Comparison of ENCODE assay signal across 9 cellular contexts in genomic region chr9:136531904-136532798, GRCh38. TPM values are rescaled to one million over a fixed set of nuclear protein-coding genes. Genes with fewer than 3 reads are reported as not detected.
DNase-seq lines count a peak whose midpoint lies in the region; ATAC-seq, FAIRE-seq and TF ChIP-seq lines count a peak whose summit lies in the region.
"Had no signal": no experiment of that assay in that cellular context is flagged by ENCODE, and none has a peak within 500 bp of the region (broad histone marks: within the 10 kb centered on the region; RNA-seq: fewer than 3 reads in every experiment).

No MANE protein-coding gene starts in this region.

- TF ChIP-seq POLR2A in gastroesophageal sphincter (IDR thresholded peaks at IDR 0.05): no peak

- DNase-seq in activated CD8-positive, alpha-beta T cell treated with anti-CD3 and anti-CD28 coated beads, Interleukin-2, amount 10 ng/mL, durations not matched to agents 7 days and 5 days: no peak
- peak; percentile 53 for DNase-seq in small intestine
- DNase-seq in activated effector memory CD4-positive, alpha-beta T cell treated with anti-CD3 and anti-CD28 coated beads, Interleukin-2, amount 50 U/mL, for 16 hours: no peak
- no peak for DNase-seq in NCI-H345 treated with DMSO at 0.1 percent for 48 hours (lab: John Stamatoyannopoulos, UW; ENCODE audit: unreplicated experiment)
- no peak for DNase-seq in occipital lobe (lab: John Stamatoyannopoulos, UW)
- DNase-seq: NCI-H226 had no signal

- CTCF ChIA-PET in activated CD8-positive, alpha-beta T cell treated with anti-CD3 and anti-CD28 coated beads, Interleukin-2, amount 10 ng/mL, durations not matched to agents 7 days and 5 days (lab: Charles Lee): interaction anchor here (1.2 to 2.4 kb wide), 3 partner anchors 9 to 47 kb away, joined by 3 to 21 read pairs (median 5); no protein-coding TSS in a partner anchor

- H3K4me1 Mint-ChIP-seq in activated CD8-positive, alpha-beta T cell treated with anti-CD3 and anti-CD28 coated beads, Interleukin-2, amount 10 ng/mL, durations not matched to agents 7 days and 5 days (ENCODE audit: low read depth): peaks cover 72% of the 10 kb centered on the region

- H3K9me3 ChIP-seq in KOPT-K1 (ENCODE audit: insufficient read depth, low read length, poor library complexity, severe bottlenecking): no peaks in the 10 kb centered on the region
- H3K9me3 ChIP-seq in gastroesophageal sphincter: no peaks in the 10 kb centered on the region
- H3K9me3 ChIP-seq in small intestine (ENCODE audit: control insufficient read depth, low read depth): no peaks in the 10 kb centered on the region
- H3K9me3 ChIP-seq: thoracic aorta had no signal

- FAIRE-seq in small intestine (lab: Jason Lieb, UNC): no peak

- H3K4me3 Mint-ChIP-seq in activated CD8-positive, alpha-beta T cell treated with anti-CD3 and anti-CD28 coated beads, Interleukin-2, amount 10 ng/mL, durations not matched to agents 7 days and 5 days: peak overlapping the region; percentile 42

- TF ChIP-seq EP300 in gastroesophageal sphincter (IDR thresholded peaks at IDR 0.05): no peak

- no peaks in the 10 kb centered on the region for H3K27me3 Mint-ChIP-seq in activated CD8-positive, alpha-beta T cell treated with anti-CD3 and anti-CD28 coated beads, Interleukin-2, amount 10 ng/mL, durations not matched to agents 7 days and 5 days (ENCODE audit: low read depth)

- TF ChIP-seq CTCF in gastroesophageal sphincter (IDR thresholded peaks at IDR 0.05): no peak

- H3K4me3 ChIP-seq in gastroesophageal sphincter: peak overlapping the region in 1 of 2 donors; percentile 2
- no peak overlapping the region for H3K4me3 ChIP-seq in small intestine (ENCODE audit: low read depth in 1 of 2, low read length in 2 of 2)
- H3K4me3 ChIP-seq: thoracic aorta had no signal

- H3K27me3 ChIP-seq in gastroesophageal sphincter (no peaks in the 10 kb centered on the region), small intestine (ENCODE audit: control insufficient read depth in 2 of 2, insufficient read depth in 2 of 2, low read length in 2 of 2) (no peaks in the 10 kb centered on the region)

- no peaks in the 10 kb centered on the region for H3K9me3 Mint-ChIP-seq in activated CD8-positive, alpha-beta T cell treated with anti-CD3 and anti-CD28 coated beads, Interleukin-2, amount 10 ng/mL, durations not matched to agents 7 days and 5 days (ENCODE audit: insufficient read depth)

- H3K27ac ChIP-seq in KOPT-K1 (ENCODE audit: low read depth, low read length, poor library complexity, severe bottlenecking) (peak overlapping the region; percentile 97), gastroesophageal sphincter (peak overlapping the region in 3 of 4 donors; percentile 47 to 80 (median 76)), small intestine (ENCODE audit: low read depth in 1 of 2, low read length in 1 of 2) (peak overlapping the region in 1 of 2 donors; percentile 42)
- H3K27ac ChIP-seq: thoracic aorta had no signal

- POLR2A ChIA-PET in activated CD8-positive, alpha-beta T cell treated with anti-CD3 and anti-CD28 coated beads, Interleukin-2, amount 10 ng/mL, durations not matched to agents 7 days and 5 days (lab: Charles Lee): interaction anchor here (0.5 to 2.7 kb wide), 5 partner anchors 10 to 154 kb away, joined by 3 to 16 read pairs (median 4); partner anchors contain the start of gene NOTCH1

- no CpG with 5 or more reads among the region's 39 CpGs for WGBS in gastroesophageal sphincter (ENCODE audit: low coverage in 1 of 2), 2 donors
- 28 to 55% (median 51%) methylated on average over 38 to 39 of the region's 39 CpGs for WGBS in small intestine, 3 donors

- peak overlapping the region; percentile 83 for H3K27ac Mint-ChIP-seq in activated CD8-positive, alpha-beta T cell treated with anti-CD3 and anti-CD28 coated beads, Interleukin-2, amount 10 ng/mL, durations not matched to agents 7 days and 5 days

- H3K4me1 ChIP-seq in gastroesophageal sphincter (peaks cover 0 to 97% (median 65%) of the 10 kb centered on the region in 3 donors), small intestine (ENCODE audit: control insufficient read depth in 2 of 2, insufficient read depth in 1 of 2, low read depth in 1 of 2, low read length in 1 of 2) (peaks cover 14 to 24% of the 10 kb centered on the region in 2 donors)

- peaks cover 19% of the 10 kb centered on the region for H3K36me3 Mint-ChIP-seq in activated CD8-positive, alpha-beta T cell treated with anti-CD3 and anti-CD28 coated beads, Interleukin-2, amount 10 ng/mL, durations not matched to agents 7 days and 5 days (ENCODE audit: low read depth)

- peaks cover 49% of the 10 kb centered on the region for H3K36me3 ChIP-seq in KOPT-K1 (ENCODE audit: insufficient read depth, low read length)
- peaks cover 0 to 23% of the 10 kb centered on the region in 2 donors for H3K36me3 ChIP-seq in gastroesophageal sphincter
- no peaks in the 10 kb centered on the region for H3K36me3 ChIP-seq in small intestine (ENCODE audit: control insufficient read depth in 2 of 2, insufficient read depth in 2 of 2, low read length in 2 of 2)

- ATAC-seq in activated CD8-positive, alpha-beta T cell treated with anti-CD3 and anti-CD28 coated beads, Interleukin-2, amount 10 ng/mL, durations not matched to agents 7 days and 5 days: no peak
- ATAC-seq in gastroesophageal sphincter: no peak

RNA-seq across cellular contexts. Expression of gene NOTCH1, which starts 13.7 kb away (rescaled TPM):
- 10 to 100 TPM; 86.6 to 94.1 TPM for total RNA-seq in activated CD8-positive, alpha-beta T cell treated with anti-CD3 and anti-CD28 coated beads, Interleukin-2, amount 10 ng/mL, durations not matched to agents 7 days and 5 days
- total RNA-seq in gastroesophageal sphincter: 10 to 100 TPM; 31.1 to 72.1 (median 44.0) TPM
- polyA plus RNA-seq in small intestine: 10 to 100 TPM in 1 of 3 donors, 1 to 10 TPM in 2; 1.8 to 19.8 (median 1.9) TPM
- 22.9 TPM for total RNA-seq in occipital lobe

RNA-seq across cellular contexts. Expression of gene SEC16A, which starts 49.3 kb away (rescaled TPM):
- 10 to 100 TPM; 86.8 to 89.2 TPM for total RNA-seq in activated CD8-positive, alpha-beta T cell treated with anti-CD3 and anti-CD28 coated beads, Interleukin-2, amount 10 ng/mL, durations not matched to agents 7 days and 5 days
- total RNA-seq in gastroesophageal sphincter: 10 to 100 TPM; 35.5 to 71.0 (median 50.5) TPM
- 10 to 100 TPM; 37.4 to 41.1 (median 38.2) TPM for polyA plus RNA-seq in small intestine
- 10.6 TPM for total RNA-seq in occipital lobe
